Comparison of ENCODE assay signal across 1 cellular context in the genomic region with DNA sequence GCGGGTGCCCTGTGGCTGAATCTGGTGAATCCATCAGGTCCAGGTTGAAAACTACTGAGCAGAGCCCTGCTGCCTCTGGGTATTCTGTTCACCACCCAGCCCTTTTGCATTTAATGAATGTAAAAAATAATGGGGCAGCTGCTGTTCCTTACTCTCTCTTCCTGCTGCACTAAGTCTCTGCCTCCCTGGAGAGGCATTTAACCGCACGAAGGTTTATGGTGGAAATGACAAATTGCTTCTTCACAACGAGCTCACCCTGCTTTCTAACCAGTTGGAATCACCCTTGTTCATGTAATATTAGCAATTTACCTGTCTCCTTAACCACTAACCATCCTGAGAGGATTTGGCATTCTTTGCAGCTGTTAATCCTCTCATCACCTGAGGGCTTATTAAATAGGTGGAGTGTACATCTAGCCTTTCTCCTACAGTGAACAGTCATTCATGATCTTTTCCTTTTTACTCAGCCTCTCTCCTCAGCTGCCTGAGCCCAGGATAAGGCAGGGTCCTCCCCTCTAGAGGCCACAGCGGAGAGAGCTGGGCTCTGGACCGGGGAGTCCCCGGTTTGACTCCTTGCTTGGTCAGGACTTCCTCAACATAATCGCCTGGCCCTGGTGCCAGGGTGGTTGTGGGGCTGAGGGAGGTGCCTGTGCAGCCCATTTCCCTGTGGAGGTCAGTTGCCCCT.
A peak's percentile ranks its signal among the peaks of the same experiment; 100 is the strongest.
TF ChIP-seq lines count a peak whose summit lies in the region.

No MANE protein-coding gene starts in this region.

TF ChIP-seq in HEK293, 187 proteins besides CTCF, POLR2A, EP300 and RAD21 (continued from another document):
- 0 out of 2 replicates have a peak, but pooled peaks have one; percentile 28 for TF ChIP-seq ZNF423 (tag by site-specific recombination; IDR thresholded peaks at IDR 0.05)
